ENCODE assay signal across 1 cellular context in the genomic region with DNA sequence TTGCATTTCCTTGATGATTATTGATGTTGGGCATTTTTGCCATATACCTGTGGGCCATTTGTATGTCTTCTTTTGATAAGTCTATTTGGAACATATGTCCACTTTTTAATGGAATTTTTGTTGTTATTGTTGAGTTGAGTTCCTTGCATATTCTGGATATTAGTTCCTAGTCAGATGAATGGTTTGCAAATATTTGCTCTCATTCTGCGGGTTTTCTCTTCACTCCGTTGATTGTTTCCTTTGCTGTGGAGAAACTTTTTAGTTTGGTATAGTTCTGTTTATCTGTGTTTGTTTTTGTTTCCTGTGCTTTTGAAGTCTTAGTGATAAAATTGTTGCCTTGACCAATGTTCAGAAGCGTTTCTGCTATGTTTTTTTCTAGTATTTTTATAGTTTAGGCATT.
A peak's percentile ranks its signal among the peaks of the same experiment; 100 is the strongest.
TF ChIP-seq lines count a peak whose summit lies in the region.

No MANE protein-coding gene starts in this region.

TF ChIP-seq in HepG2, 621 proteins besides CTCF, POLR2A, EP300 and RAD21 (continued from another document):
- TF ChIP-seq, protein P1, sequence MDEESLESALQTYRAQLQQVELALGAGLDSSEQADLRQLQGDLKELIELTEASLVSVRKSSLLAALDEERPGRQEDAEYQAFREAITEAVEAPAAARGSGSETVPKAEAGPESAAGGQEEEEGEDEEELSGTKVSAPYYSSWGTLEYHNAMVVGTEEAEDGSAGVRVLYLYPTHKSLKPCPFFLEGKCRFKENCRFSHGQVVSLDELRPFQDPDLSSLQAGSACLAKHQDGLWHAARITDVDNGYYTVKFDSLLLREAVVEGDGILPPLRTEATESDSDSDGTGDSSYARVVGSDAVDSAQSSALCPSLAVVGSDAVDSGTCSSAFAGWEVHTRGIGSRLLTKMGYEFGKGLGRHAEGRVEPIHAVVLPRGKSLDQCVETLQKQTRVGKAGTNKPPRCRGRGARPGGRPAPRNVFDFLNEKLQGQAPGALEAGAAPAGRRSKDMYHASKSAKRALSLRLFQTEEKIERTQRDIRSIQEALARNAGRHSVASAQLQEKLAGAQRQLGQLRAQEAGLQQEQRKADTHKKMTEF (CRISPR knock-in tag; IDR thresholded peaks at IDR 0.05): peak; percentile 46; the same call in 1 of the 2 replicates
- TF ChIP-seq RARA (CRISPR knock-in tag; IDR thresholded peaks at IDR 0.05) (0 out of 2 replicates have a peak, but pooled peaks have one; percentile 20), SOX5 (CRISPR knock-in tag; IDR thresholded peaks at IDR 0.05; ENCODE audit: borderline replicate concordance) (peak; percentile 82; the same call in 1 of the 2 replicates), TCF7 (IDR thresholded peaks at IDR 0.05; ENCODE audit: low read depth) (peak; percentile 54; the same call in 1 of the 2 replicates), SOX13 (IDR thresholded peaks at IDR 0.05) (no peak), SOX13 (CRISPR knock-in tag; conservative IDR thresholded peaks at IDR 0.05 in 1 of 2, IDR thresholded peaks at IDR 0.05 in 1 of 2) (peak in 1 of 2 experiments; percentile 86; a peak in 2 of 4 replicates), DNMT1 (CRISPR knock-in tag; IDR thresholded peaks at IDR 0.05) (no peak), ZNF260 (CRISPR knock-in tag; IDR thresholded peaks at IDR 0.05; ENCODE audit: borderline replicate concordance, low read depth) (no peak), RCOR2 (CRISPR knock-in tag; IDR thresholded peaks at IDR 0.05) (0 out of 2 replicates have a peak, but pooled peaks have one; percentile 18), ZNF367 (CRISPR knock-in tag; IDR thresholded peaks at IDR 0.05; ENCODE audit: borderline replicate concordance) (no peak), NFIC (IDR thresholded peaks at IDR 0.05; ENCODE audit: low read length) (peak; percentile 66; the same call in 1 of the 2 replicates)
- TF ChIP-seq, protein P2, sequence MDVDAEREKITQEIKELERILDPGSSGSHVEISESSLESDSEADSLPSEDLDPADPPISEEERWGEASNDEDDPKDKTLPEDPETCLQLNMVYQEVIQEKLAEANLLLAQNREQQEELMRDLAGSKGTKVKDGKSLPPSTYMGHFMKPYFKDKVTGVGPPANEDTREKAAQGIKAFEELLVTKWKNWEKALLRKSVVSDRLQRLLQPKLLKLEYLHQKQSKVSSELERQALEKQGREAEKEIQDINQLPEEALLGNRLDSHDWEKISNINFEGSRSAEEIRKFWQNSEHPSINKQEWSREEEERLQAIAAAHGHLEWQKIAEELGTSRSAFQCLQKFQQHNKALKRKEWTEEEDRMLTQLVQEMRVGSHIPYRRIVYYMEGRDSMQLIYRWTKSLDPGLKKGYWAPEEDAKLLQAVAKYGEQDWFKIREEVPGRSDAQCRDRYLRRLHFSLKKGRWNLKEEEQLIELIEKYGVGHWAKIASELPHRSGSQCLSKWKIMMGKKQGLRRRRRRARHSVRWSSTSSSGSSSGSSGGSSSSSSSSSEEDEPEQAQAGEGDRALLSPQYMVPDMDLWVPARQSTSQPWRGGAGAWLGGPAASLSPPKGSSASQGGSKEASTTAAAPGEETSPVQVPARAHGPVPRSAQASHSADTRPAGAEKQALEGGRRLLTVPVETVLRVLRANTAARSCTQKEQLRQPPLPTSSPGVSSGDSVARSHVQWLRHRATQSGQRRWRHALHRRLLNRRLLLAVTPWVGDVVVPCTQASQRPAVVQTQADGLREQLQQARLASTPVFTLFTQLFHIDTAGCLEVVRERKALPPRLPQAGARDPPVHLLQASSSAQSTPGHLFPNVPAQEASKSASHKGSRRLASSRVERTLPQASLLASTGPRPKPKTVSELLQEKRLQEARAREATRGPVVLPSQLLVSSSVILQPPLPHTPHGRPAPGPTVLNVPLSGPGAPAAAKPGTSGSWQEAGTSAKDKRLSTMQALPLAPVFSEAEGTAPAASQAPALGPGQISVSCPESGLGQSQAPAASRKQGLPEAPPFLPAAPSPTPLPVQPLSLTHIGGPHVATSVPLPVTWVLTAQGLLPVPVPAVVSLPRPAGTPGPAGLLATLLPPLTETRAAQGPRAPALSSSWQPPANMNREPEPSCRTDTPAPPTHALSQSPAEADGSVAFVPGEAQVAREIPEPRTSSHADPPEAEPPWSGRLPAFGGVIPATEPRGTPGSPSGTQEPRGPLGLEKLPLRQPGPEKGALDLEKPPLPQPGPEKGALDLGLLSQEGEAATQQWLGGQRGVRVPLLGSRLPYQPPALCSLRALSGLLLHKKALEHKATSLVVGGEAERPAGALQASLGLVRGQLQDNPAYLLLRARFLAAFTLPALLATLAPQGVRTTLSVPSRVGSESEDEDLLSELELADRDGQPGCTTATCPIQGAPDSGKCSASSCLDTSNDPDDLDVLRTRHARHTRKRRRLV (CRISPR knock-in tag; IDR thresholded peaks at IDR 0.05): no peak
- TF ChIP-seq, protein P3, sequence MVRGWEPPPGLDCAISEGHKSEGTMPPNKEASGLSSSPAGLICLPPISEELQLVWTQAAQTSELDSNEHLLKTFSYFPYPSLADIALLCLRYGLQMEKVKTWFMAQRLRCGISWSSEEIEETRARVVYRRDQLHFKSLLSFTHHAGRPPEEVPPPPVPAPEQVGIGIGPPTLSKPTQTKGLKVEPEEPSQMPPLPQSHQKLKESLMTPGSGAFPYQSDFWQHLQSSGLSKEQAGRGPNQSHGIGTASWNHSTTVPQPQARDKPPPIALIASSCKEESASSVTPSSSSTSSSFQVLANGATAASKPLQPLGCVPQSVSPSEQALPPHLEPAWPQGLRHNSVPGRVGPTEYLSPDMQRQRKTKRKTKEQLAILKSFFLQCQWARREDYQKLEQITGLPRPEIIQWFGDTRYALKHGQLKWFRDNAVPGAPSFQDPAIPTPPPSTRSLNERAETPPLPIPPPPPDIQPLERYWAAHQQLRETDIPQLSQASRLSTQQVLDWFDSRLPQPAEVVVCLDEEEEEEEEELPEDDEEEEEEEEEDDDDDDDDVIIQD (CRISPR knock-in tag; IDR thresholded peaks at IDR 0.05; ENCODE audit: low read depth): peak; percentile 69; the same call in 1 of the 2 replicates
- TF ChIP-seq, protein P4, sequence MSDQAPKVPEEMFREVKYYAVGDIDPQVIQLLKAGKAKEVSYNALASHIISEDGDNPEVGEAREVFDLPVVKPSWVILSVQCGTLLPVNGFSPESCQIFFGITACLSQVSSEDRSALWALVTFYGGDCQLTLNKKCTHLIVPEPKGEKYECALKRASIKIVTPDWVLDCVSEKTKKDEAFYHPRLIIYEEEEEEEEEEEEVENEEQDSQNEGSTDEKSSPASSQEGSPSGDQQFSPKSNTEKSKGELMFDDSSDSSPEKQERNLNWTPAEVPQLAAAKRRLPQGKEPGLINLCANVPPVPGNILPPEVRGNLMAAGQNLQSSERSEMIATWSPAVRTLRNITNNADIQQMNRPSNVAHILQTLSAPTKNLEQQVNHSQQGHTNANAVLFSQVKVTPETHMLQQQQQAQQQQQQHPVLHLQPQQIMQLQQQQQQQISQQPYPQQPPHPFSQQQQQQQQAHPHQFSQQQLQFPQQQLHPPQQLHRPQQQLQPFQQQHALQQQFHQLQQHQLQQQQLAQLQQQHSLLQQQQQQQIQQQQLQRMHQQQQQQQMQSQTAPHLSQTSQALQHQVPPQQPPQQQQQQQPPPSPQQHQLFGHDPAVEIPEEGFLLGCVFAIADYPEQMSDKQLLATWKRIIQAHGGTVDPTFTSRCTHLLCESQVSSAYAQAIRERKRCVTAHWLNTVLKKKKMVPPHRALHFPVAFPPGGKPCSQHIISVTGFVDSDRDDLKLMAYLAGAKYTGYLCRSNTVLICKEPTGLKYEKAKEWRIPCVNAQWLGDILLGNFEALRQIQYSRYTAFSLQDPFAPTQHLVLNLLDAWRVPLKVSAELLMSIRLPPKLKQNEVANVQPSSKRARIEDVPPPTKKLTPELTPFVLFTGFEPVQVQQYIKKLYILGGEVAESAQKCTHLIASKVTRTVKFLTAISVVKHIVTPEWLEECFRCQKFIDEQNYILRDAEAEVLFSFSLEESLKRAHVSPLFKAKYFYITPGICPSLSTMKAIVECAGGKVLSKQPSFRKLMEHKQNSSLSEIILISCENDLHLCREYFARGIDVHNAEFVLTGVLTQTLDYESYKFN (CRISPR knock-in tag; conservative IDR thresholded peaks at IDR 0.05): peak; percentile 38; the same call in 1 of the 2 replicates
